In the genomic region with DNA sequence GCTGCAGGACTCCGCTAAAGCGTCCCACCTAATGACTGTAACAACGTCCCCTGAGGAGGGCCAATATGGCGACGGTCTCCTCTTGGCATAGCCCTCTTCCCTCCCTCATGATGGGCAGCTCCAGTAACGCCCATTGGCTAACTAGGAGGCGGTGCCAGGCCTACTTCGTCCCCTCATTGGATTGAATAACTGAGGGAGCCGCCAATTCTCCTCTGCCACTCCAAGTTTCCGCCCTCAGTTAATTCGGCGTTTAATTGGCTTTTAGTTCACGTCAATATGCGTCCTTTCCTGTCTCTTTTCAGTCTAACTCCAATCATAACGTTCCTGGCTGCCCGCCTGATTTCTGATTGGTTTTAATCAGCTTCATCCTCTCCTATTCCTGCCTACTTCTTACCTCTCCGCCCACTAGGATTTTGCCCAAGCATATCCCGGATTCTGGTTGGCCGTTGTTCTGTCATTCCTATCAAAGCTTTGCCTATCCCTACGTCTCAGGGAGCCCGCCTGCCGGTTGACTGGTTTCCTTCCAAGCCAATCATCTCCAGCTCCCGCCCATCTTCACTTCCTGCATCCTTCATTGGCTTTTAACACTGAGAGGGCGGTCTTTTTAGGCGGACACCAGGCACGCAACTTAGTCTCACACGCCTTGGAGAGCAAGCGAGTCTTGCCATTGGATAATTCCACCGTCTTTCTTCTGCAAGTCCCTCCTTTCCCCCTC, we compare ENCODE assay signal across 8 cellular contexts. TPM values are rescaled to one million over a fixed set of nuclear protein-coding genes. Genes with fewer than 3 reads are reported as not detected.
DNase-seq lines count a peak whose midpoint lies in the region; ATAC-seq, FAIRE-seq and TF ChIP-seq lines count a peak whose summit lies in the region.

No MANE protein-coding gene starts in this region.

- no peak for TF ChIP-seq CTCF in GM13977 (IDR thresholded peaks at IDR 0.05; ENCODE audit: extremely low read depth, insufficient read depth, missing control alignments)
- no peak for TF ChIP-seq CTCF in left ventricle myocardium inferior (IDR thresholded peaks at IDR 0.05; ENCODE audit: borderline replicate concordance)

- no peaks in the 10 kb centered on the region for H3K27me3 ChIP-seq in left ventricle myocardium inferior (ENCODE audit: low read depth)

- peaks cover 45% of the 10 kb centered on the region for H3K4me1 ChIP-seq in left ventricle myocardium inferior

- H3K36me3 ChIP-seq in left ventricle myocardium inferior = peaks cover 33% of the 10 kb centered on the region

- DNase-seq in GM13977 (ENCODE audit: low spot score) (peak; percentile 90), NCI-H1436 (lab: John Stamatoyannopoulos, UW) (peak; percentile 100), SW 1271 (lab: John Stamatoyannopoulos, UW) (peak; percentile 100), amygdala (lab: John Stamatoyannopoulos, UW) (peak; percentile 90 to 100 (median 100)), left ventricle myocardium inferior (peak; percentile 96), posterior vena cava (ENCODE audit: low spot score) (peak; percentile 99), urothelium cell line (ENCODE audit: low spot score) (peak; percentile 94)

- H3K9me3 ChIP-seq in left ventricle myocardium inferior (replicated peaks) = no peaks in the 10 kb centered on the region

- intact Hi-C loops in left ventricle myocardium inferior (cut with micrococcal nuclease) (no loop called here), posterior vena cava (cut with DNase I) (no loop called here)

- peak; percentile 74 for ATAC-seq in HG02840 (IDR thresholded peaks at IDR 0.05; ENCODE audit: low FRiP score, unreplicated experiment)

- peak overlapping the region; percentile 73 for H3K4me3 ChIP-seq in left ventricle myocardium inferior

- peak overlapping the region; percentile 99 for H3K27ac ChIP-seq in left ventricle myocardium inferior (replicated peaks)

- FAIRE-seq in urothelium cell line (lab: Jason Lieb, UNC) = peak; percentile 20

- in situ Hi-C loops in GM13977 (cut with MboI; ENCODE audit: low pct_unique_long_range_greater_than_20kb, low sequenced_read_pairs, unreplicated experiment) = no loop called here

RNA-seq across cellular contexts. Expression of a gene that starts 0.4 kb away (rescaled TPM):
- 27.4 TPM for total RNA-seq in left ventricle myocardium inferior
- 10 to 100 TPM; 55.1 to 59.9 TPM for total RNA-seq in posterior vena cava

RNA-seq across cellular contexts. Expression of a gene that starts 43.4 kb away (rescaled TPM):
- total RNA-seq in left ventricle myocardium inferior (not detected), posterior vena cava (not detected)

RNA-seq across cellular contexts. Expression of a gene that starts 44.1 kb away (rescaled TPM):
- 0.36 TPM for total RNA-seq in left ventricle myocardium inferior
- not detected for total RNA-seq in posterior vena cava

RNA-seq across cellular contexts. Expression of a gene that starts 58.1 kb away (rescaled TPM):
- total RNA-seq in left ventricle myocardium inferior (45.1 TPM), posterior vena cava (10 to 100 TPM; 29.5 to 35.3 TPM)

Comparison
In these comparisons a context has a peak if more than half of its experiments do, and no peak if none do; other contexts are left out.
1. Peak in every context shown above with its lines: DNase-seq, ATAC-seq, H3K4me3 ChIP-seq and H3K27ac ChIP-seq.